In genomic region chrX:103376979-103377324, GRCh38 we compare ENCODE assay signal across 8 cellular contexts. TPM values are rescaled to one million over a fixed set of nuclear protein-coding genes. Genes with fewer than 3 reads are reported as not detected.
DNase-seq lines count a peak whose midpoint lies in the region; ATAC-seq and TF ChIP-seq lines count a peak whose summit lies in the region.

No MANE protein-coding gene starts in this region.

- H3K56ac ChIP-seq in IMR-90 (ENCODE audit: extremely low read depth, insufficient read depth, low read length): peak overlapping the region; percentile 87

- POLR2A ChIA-PET in IMR-90 (lab: Charles Lee; ENCODE audit: unreplicated experiment): interaction anchor here (0.6 to 1.3 kb wide), 2 partner anchors 40 to 87 kb away, joined by 3 to 6 read pairs; no protein-coding TSS in a partner anchor

- TF ChIP-seq CTCF in IMR-90 (conservative IDR thresholded peaks at IDR 0.05; ENCODE audit: low read depth, low read length) (no peak), heart right ventricle (IDR thresholded peaks at IDR 0.05) (no peak), retinal pigment epithelial cell (conservative IDR thresholded peaks at IDR 0.05; ENCODE audit: low read depth, low read length) (no peak)

- peaks cover 0 to 8% (median 0%) of the 10 kb centered on the region in 11 experiments; a peak in 9 of 22 replicates for H3K9me3 ChIP-seq in BLaER1 treated with 17β-estradiol and CSF1 and Interleukin-3, amounts not matched to agents 10 nM and 100 nM (replicated peaks in 1 of 11)
- no peaks in the 10 kb centered on the region for H3K9me3 ChIP-seq in IMR-90 (ENCODE audit: control insufficient read depth, insufficient read depth, low read length)
- no peaks in the 10 kb centered on the region for H3K9me3 ChIP-seq in heart right ventricle

- in situ Hi-C loops in IMR-90 (cut with MboI; ENCODE audit: low sequenced_read_pairs): no loop called here

- peak overlapping the region; percentile 67 for H3K14ac ChIP-seq in IMR-90 (replicated peaks; ENCODE audit: low read depth, low read length)

- H2BK120ac ChIP-seq in IMR-90 (ENCODE audit: low read depth, low read length): no peak overlapping the region

- peak overlapping the region; percentile 89; the same call in 1 of the 2 replicates for H3K23ac ChIP-seq in IMR-90 (ENCODE audit: low read depth, low read length)

- intact Hi-C loops in IMR-90 (cut with micrococcal nuclease) (loop anchor here (1.0 kb wide), 2 partner anchors 21 to 87 kb away; partner anchors contain the start of gene TCEAL9), heart right ventricle (cut with DNase I) (no loop called here)

- peak overlapping the region; percentile 87 for H2AK5ac ChIP-seq in IMR-90 (ENCODE audit: low read depth, low read length)

- peak overlapping the region; percentile 92 for H4K91ac ChIP-seq in IMR-90 (ENCODE audit: insufficient read depth, low read depth, low read length)

- H4K20me1 ChIP-seq in BLaER1 treated with 17β-estradiol and CSF1 and Interleukin-3, amounts not matched to agents 10 nM and 100 nM: no peaks in the 10 kb centered on the region
- no peaks in the 10 kb centered on the region for H4K20me1 ChIP-seq in IMR-90 (ENCODE audit: insufficient read depth, low read length)

- dilution Hi-C loops in IMR-90 (cut with HindIII; ENCODE audit: low sequenced_read_pairs, unreplicated experiment): no loop called here

- H4K8ac ChIP-seq in IMR-90 (ENCODE audit: low read depth in 2 of 2, low read length in 2 of 2): peak overlapping the region; percentile 74 to 97

- H3K9me1 ChIP-seq in IMR-90 (ENCODE audit: insufficient read depth, low read length): no peaks in the 10 kb centered on the region

- H4K5ac ChIP-seq in IMR-90 (ENCODE audit: low read depth, low read length): peak overlapping the region; percentile 91

- peak overlapping the region; percentile 50 to 81 (median 60) for H3K4me2 ChIP-seq in BLaER1 treated with 17β-estradiol and CSF1 and Interleukin-3, amounts not matched to agents 10 nM and 100 nM
- peak overlapping the region; percentile 93 for H3K4me2 ChIP-seq in IMR-90 (ENCODE audit: low read depth, low read length)

- WGBS in IMR-90 (ENCODE audit: extremely low coverage in 2 of 2, insufficient read length in 1 of 2), 2 experiments: no CpG with 5 or more reads among the region's 19 CpGs
- 0 to 1% methylated on average over 12 to 19 of the region's 19 CpGs for WGBS in heart right ventricle, 2 donors

- H3K27ac ChIP-seq in BLaER1 treated with 17β-estradiol and CSF1 and Interleukin-3, amounts not matched to agents 10 nM and 100 nM: peak overlapping the region in 7 of 11 experiments; percentile 19 to 80 (median 24); a peak in 10 of 22 replicates
- H3K27ac ChIP-seq in IMR-90 (ENCODE audit: insufficient read depth, low read length) (peak overlapping the region; percentile 99), heart right ventricle (peak overlapping the region; percentile 42 to 83 (median 79))

- H2BK20ac ChIP-seq in IMR-90 (ENCODE audit: low read depth, low read length): no peak overlapping the region

- H3K36me3 ChIP-seq in BLaER1 treated with 17β-estradiol and CSF1 and Interleukin-3, amounts not matched to agents 10 nM and 100 nM: no peaks in the 10 kb centered on the region
- H3K36me3 ChIP-seq in IMR-90 (ENCODE audit: control insufficient read depth, insufficient read depth, low read length) (peaks cover 7% of the 10 kb centered on the region), heart right ventricle (peaks cover 0 to 4% (median 0%) of the 10 kb centered on the region in 9 donors)

- H3K27me3 ChIP-seq in BLaER1 treated with 17β-estradiol and CSF1 and Interleukin-3, amounts not matched to agents 10 nM and 100 nM: peaks cover 0 to 3% (median 0%) of the 10 kb centered on the region in 11 experiments; a peak in 1 of 22 replicates
- peaks cover 2% of the 10 kb centered on the region; the same call in 1 of the 2 replicates for H3K27me3 ChIP-seq in IMR-90 (ENCODE audit: control insufficient read depth, insufficient read depth, low read length)
- H3K27me3 ChIP-seq in heart right ventricle: peaks cover 0 to 3% (median 0%) of the 10 kb centered on the region in 7 donors

- BruUV-seq in IMR-90 (replicated peaks; lab: Mats Ljungman, UMichigan): no TSS peak

- TF ChIP-seq RAD21 in IMR-90 (IDR thresholded peaks at IDR 0.05; ENCODE audit: low read length): no peak

- TF ChIP-seq POLR2A in IMR-90 (IDR thresholded peaks at IDR 0.05; ENCODE audit: low read depth, low read length): no peak

- peaks cover 0 to 8% of the 10 kb centered on the region in 2 experiments; a peak in 2 of 4 replicates for H3K79me1 ChIP-seq in IMR-90 (ENCODE audit: low read depth in 1 of 2, low read length in 2 of 2)

- peak overlapping the region; percentile 89 for H2BK5ac ChIP-seq in IMR-90 (ENCODE audit: low read depth, low read length, poor library complexity, severe bottlenecking)

- no peak overlapping the region for H2AFZ ChIP-seq in IMR-90 (replicated peaks; ENCODE audit: low read length, poor library complexity)

- H2AK9ac ChIP-seq in IMR-90 (replicated peaks; ENCODE audit: low read depth, low read length, poor library complexity): peak overlapping the region; percentile 73

- CTCF ChIA-PET in IMR-90 (lab: Yijun Ruan, JAX): interaction anchor here (0.9 kb wide), 1 partner anchor 15 kb away, joined by 3 read pairs; no protein-coding TSS in a partner anchor

- H2BK15ac ChIP-seq in IMR-90 (ENCODE audit: low read depth, low read length): 0 out of 3 replicates have a peak overlapping the region, but pooled peaks have one; percentile 74

- H3K4me1 ChIP-seq in BLaER1 treated with 17β-estradiol and CSF1 and Interleukin-3, amounts not matched to agents 10 nM and 100 nM: peaks cover 0 to 16% (median 5%) of the 10 kb centered on the region in 10 experiments; a peak in 8 of 20 replicates
- peaks cover 3% of the 10 kb centered on the region for H3K4me1 ChIP-seq in IMR-90 (ENCODE audit: control insufficient read depth, insufficient read depth, low read length)
- peaks cover 0 to 9% (median 0%) of the 10 kb centered on the region in 9 donors for H3K4me1 ChIP-seq in heart right ventricle

- peak overlapping the region; percentile 88 for H3K4ac ChIP-seq in IMR-90 (ENCODE audit: low read depth, low read length)

- peak; percentile 27 for DNase-seq in IMR-90
- peak; percentile 1 for DNase-seq in activated naive CD4-positive, alpha-beta T cell treated with Interleukin-2 at 50 U/mL for 16 hours
- peak in 1 of 2 donors; percentile 7 for DNase-seq in heart right ventricle
- DNase-seq in retinal pigment epithelial cell (ENCODE audit: low read depth): no peak
- DNase-seq in inferior parietal cortex (ENCODE audit: extremely low spot score): no peak
- no peak for DNase-seq in SKM-1 treated with dmso at 0.1 percent for 144 hours (lab: John Stamatoyannopoulos, UW; ENCODE audit: unreplicated experiment)

- H3K9ac ChIP-seq in BLaER1 treated with 17β-estradiol and CSF1 and Interleukin-3, amounts not matched to agents 10 nM and 100 nM: peak overlapping the region; percentile 37 to 81 (median 65); a peak in 17 of 22 replicates
- peak overlapping the region; percentile 95 for H3K9ac ChIP-seq in IMR-90 (ENCODE audit: low read depth, low read length)

- ATAC-seq in IMR-90 (ENCODE audit: low read depth) (peak; percentile 59), heart right ventricle (peak; percentile 51 to 86 (median 74)), HG02623 (IDR thresholded peaks at IDR 0.05; ENCODE audit: unreplicated experiment) (no peak)

- H3K18ac ChIP-seq in IMR-90 (ENCODE audit: low read depth, low read length): peak overlapping the region; percentile 97

- peak overlapping the region; percentile 53 to 76 (median 70) for H3K4me3 ChIP-seq in BLaER1 treated with 17β-estradiol and CSF1 and Interleukin-3, amounts not matched to agents 10 nM and 100 nM
- peak overlapping the region; percentile 88 for H3K4me3 ChIP-seq in IMR-90 (ENCODE audit: insufficient read depth, low read depth, low read length)
- H3K4me3 ChIP-seq in heart right ventricle: peak overlapping the region; percentile 66 to 77 (median 70)
- H3K4me3 ChIP-seq in retinal pigment epithelial cell (ENCODE audit: low read length): peak overlapping the region; percentile 76

TF ChIP-seq in IMR-90, 13 proteins besides CTCF, POLR2A, EP300 and RAD21:
- no peak for TF ChIP-seq FOS (IDR thresholded peaks at IDR 0.05; ENCODE audit: low read depth, low read length)
- no peak for TF ChIP-seq BHLHE40 (IDR thresholded peaks at IDR 0.05; ENCODE audit: low read depth, low read length)

RNA-seq across cellular contexts. Expression of gene BEX3, which starts 0.6 kb away (rescaled TPM):
- 114 and 332 TPM in 2 replicates for total RNA-seq in IMR-90 (2012; rRNA removed)
- 408 and 409 TPM in 2 replicates for polyA plus RNA-seq in IMR-90 (2012; rRNA removed)
- polyA plus RNA-seq in IMR-90 (2012; cell fraction: cytosol; rRNA removed): 256 and 272 TPM in 2 replicates
- polyA plus RNA-seq in IMR-90 (2012; cell fraction: nucleus; rRNA removed; ENCODE audit: low replicate concordance): 51.3 and 191 TPM in 2 replicates
- 100 to 1,000 TPM; 108 to 158 (median 137) TPM for total RNA-seq in heart right ventricle
- 10 to 100 TPM; 45.3 to 64.9 TPM for polyA plus RNA-seq in heart right ventricle

RNA-seq across cellular contexts. Expression of gene TCEAL9, which starts 20.6 kb away (rescaled TPM):
- total RNA-seq in IMR-90 (2012; rRNA removed): 20.3 and 94.4 TPM in 2 replicates
- polyA plus RNA-seq in IMR-90 (2012; rRNA removed): 88.8 and 111 TPM in 2 replicates
- polyA plus RNA-seq in IMR-90 (2012; cell fraction: cytosol; rRNA removed): 7.4 and 10.4 TPM in 2 replicates
- polyA plus RNA-seq in IMR-90 (2012; cell fraction: nucleus; rRNA removed; ENCODE audit: low replicate concordance): 13.1 and 58.1 TPM in 2 replicates
- total RNA-seq in heart right ventricle: 10 to 100 TPM; 14.8 to 46.0 (median 23.1) TPM
- 10 to 100 TPM; 47.8 to 56.9 TPM for polyA plus RNA-seq in heart right ventricle

RNA-seq across cellular contexts. Expression of gene TCEAL7, which starts 46.9 kb away (rescaled TPM):
- total RNA-seq in IMR-90 (2012; rRNA removed) (6.5 and 16.1 TPM in 2 replicates), heart right ventricle (1 to 10 TPM; 2.0 to 5.3 (median 3.6) TPM)
- polyA plus RNA-seq in IMR-90 (2012; rRNA removed) (12.1 and 15.4 TPM in 2 replicates), heart right ventricle (1 to 10 TPM; 3.2 to 5.6 TPM)
- polyA plus RNA-seq in IMR-90 (2012; cell fraction: cytosol; rRNA removed): 2.1 and 2.2 TPM in 2 replicates
- 0.55 and 4.6 TPM in 2 replicates for polyA plus RNA-seq in IMR-90 (2012; cell fraction: nucleus; rRNA removed; ENCODE audit: low replicate concordance)

Comparison
In these comparisons a context has a peak if more than half of its experiments do, and no peak if none do; other contexts are left out.
1. H3K27ac ChIP-seq: peak in every context shown above with its lines; median percentile 99 in IMR-90; 79 in heart right ventricle; 24 in BLaER1 treated with 17β-estradiol and CSF1 and Interleukin-3, amounts not matched to agents 10 nM and 100 nM.
2. DNase-seq: peak in IMR-90 (single experiment) and activated naive CD4-positive, alpha-beta T cell treated with Interleukin-2 at 50 U/mL for 16 hours (single experiment); none in retinal pigment epithelial cell (single experiment), inferior parietal cortex (single experiment) and SKM-1 treated with dmso at 0.1 percent for 144 hours (single experiment).
3. Peak in every context shown above with its lines, with median percentiles within 50 percentile points of each other: H3K4me3 ChIP-seq.